In the genomic region with DNA sequence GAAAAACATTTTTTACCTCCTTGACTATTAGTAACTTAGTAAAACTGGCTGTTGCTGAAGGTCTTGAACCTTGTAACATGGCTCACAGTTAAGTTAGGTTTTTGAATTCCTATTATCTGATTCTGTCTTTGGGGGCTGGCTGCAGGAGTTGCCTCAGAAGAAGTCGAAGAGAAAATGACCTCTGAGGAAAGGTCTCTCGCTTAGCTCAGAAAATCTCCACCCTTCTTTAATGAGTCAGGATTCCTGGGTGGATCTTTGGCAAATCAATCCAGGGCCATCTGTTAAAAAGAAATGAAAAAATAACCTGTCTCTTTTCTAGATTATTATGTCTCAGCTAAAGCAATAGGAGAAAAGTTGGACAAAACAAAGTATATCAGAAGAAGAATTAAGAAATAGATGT, we compare ENCODE assay signal across 1 cellular context.
TF ChIP-seq lines count a peak whose summit lies in the region.

No MANE protein-coding gene starts in this region.

TF ChIP-seq in HepG2, 621 proteins besides CTCF, POLR2A, EP300 and RAD21 (continued from another document):
- TF ChIP-seq, protein P1, sequence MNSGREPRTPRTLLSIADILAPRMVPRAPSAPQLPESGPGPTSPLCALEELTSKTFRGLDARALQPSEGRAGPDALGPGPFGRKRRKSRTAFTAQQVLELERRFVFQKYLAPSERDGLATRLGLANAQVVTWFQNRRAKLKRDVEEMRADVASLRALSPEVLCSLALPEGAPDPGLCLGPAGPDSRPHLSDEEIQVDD (CRISPR knock-in tag; IDR thresholded peaks at IDR 0.05; ENCODE audit: borderline replicate concordance) = no peak
- TF ChIP-seq MTA3 (CRISPR knock-in tag; IDR thresholded peaks at IDR 0.05) = no peak
- TF ChIP-seq, protein P2, sequence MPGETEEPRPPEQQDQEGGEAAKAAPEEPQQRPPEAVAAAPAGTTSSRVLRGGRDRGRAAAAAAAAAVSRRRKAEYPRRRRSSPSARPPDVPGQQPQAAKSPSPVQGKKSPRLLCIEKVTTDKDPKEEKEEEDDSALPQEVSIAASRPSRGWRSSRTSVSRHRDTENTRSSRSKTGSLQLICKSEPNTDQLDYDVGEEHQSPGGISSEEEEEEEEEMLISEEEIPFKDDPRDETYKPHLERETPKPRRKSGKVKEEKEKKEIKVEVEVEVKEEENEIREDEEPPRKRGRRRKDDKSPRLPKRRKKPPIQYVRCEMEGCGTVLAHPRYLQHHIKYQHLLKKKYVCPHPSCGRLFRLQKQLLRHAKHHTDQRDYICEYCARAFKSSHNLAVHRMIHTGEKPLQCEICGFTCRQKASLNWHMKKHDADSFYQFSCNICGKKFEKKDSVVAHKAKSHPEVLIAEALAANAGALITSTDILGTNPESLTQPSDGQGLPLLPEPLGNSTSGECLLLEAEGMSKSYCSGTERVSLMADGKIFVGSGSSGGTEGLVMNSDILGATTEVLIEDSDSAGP (CRISPR knock-in tag; IDR thresholded peaks at IDR 0.05; ENCODE audit: borderline replicate concordance) = no peak
- TF ChIP-seq ZNF577 (CRISPR knock-in tag; IDR thresholded peaks at IDR 0.05; ENCODE audit: borderline replicate concordance, low read depth) = no peak
- no peak for TF ChIP-seq SMAD3 (CRISPR knock-in tag; IDR thresholded peaks at IDR 0.05)
- TF ChIP-seq NRL (CRISPR knock-in tag; IDR thresholded peaks at IDR 0.05; ENCODE audit: borderline replicate concordance) = no peak
- no peak for TF ChIP-seq NR2F6 (IDR thresholded peaks at IDR 0.05)
- no peak for TF ChIP-seq NR2F6 (CRISPR knock-in tag; IDR thresholded peaks at IDR 0.05)
- no peak for TF ChIP-seq HHEX (CRISPR knock-in tag; IDR thresholded peaks at IDR 0.05)
- TF ChIP-seq STAT6 (CRISPR knock-in tag; IDR thresholded peaks at IDR 0.05; ENCODE audit: borderline replicate concordance) = no peak
- no peak for TF ChIP-seq PRDM4 (CRISPR knock-in tag; IDR thresholded peaks at IDR 0.05; ENCODE audit: borderline replicate concordance)
- TF ChIP-seq, protein P3, sequence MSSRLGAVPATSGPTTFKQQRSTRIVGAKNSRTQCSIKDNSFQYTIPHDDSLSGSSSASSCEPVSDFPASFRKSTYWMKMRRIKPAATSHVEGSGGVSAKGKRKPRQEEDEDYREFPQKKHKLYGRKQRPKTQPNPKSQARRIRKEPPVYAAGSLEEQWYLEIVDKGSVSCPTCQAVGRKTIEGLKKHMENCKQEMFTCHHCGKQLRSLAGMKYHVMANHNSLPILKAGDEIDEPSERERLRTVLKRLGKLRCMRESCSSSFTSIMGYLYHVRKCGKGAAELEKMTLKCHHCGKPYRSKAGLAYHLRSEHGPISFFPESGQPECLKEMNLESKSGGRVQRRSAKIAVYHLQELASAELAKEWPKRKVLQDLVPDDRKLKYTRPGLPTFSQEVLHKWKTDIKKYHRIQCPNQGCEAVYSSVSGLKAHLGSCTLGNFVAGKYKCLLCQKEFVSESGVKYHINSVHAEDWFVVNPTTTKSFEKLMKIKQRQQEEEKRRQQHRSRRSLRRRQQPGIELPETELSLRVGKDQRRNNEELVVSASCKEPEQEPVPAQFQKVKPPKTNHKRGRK (CRISPR knock-in tag; IDR thresholded peaks at IDR 0.05) = no peak
- no peak for TF ChIP-seq WIZ (CRISPR knock-in tag; IDR thresholded peaks at IDR 0.05)
